1 cellular context compared by ENCODE assay signal in genomic region chr6:148602136-148602535, GRCh38.
TF ChIP-seq lines count a peak whose summit lies in the region.

No MANE protein-coding gene starts in this region.

TF ChIP-seq in H1, 55 proteins besides CTCF, POLR2A, EP300 and RAD21:
- no peak for TF ChIP-seq TBP (IDR thresholded peaks at IDR 0.05; ENCODE audit: low read depth, low read length)
- no peak for TF ChIP-seq TCF12 (IDR thresholded peaks at IDR 0.05; ENCODE audit: low read depth, low read length)
- no peak for TF ChIP-seq POU5F1 (IDR thresholded peaks at IDR 0.05; ENCODE audit: low read depth, low read length)
- no peak for TF ChIP-seq EGR1 (IDR thresholded peaks at IDR 0.05; ENCODE audit: borderline replicate concordance, low read depth, low read length)
- no peak for TF ChIP-seq RNF2 (IDR thresholded peaks at IDR 0.05; ENCODE audit: borderline replicate concordance, low read depth, low read length, missing control alignments, poor library complexity, severe bottlenecking)
